ENCODE assay signal across 23 cellular contexts in the genomic region with DNA sequence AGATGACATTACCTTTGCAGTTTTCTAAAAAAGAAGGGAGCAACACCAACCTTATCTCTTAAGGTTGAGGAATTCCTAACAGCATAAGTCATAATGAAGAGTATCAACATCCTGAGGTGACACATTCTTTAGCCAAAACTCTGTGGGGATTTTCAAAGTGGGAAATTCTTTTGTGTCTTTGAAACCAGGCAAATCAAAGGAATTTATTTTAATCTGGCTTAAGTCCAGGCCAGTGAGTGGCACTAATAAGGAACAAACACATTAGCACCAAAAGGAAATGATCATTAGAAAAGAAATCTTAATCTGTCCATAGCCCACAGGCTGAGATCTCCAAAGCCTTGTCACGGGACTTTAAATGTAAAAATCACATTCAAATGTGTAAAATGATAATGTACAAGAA.
A peak's percentile ranks its signal among the peaks of the same experiment; 100 is the strongest.
DNase-seq lines count a peak whose midpoint lies in the region; ATAC-seq, FAIRE-seq and TF ChIP-seq lines count a peak whose summit lies in the region.
"Had no signal": no experiment of that assay in that cellular context is flagged by ENCODE, and none has a peak within 500 bp of the region (broad histone marks: within the 10 kb centered on the region; RNA-seq: fewer than 3 reads in every experiment).

No MANE protein-coding gene starts in this region.

- peak; percentile 26 for FAIRE-seq in GM12891 (lab: Jason Lieb, UNC)

- H3K27ac ChIP-seq in foreskin keratinocyte, result no peak overlapping the region
- H3K27ac ChIP-seq: body of pancreas, epithelial cell of prostate, left lung, VCaP had no signal

- no peaks in the 10 kb centered on the region for H3K27me3 ChIP-seq in foreskin keratinocyte
- H3K27me3 ChIP-seq: body of pancreas, left lung had no signal

- no peak for TF ChIP-seq CTCF in foreskin keratinocyte (conservative IDR thresholded peaks at IDR 0.05)
- TF ChIP-seq CTCF in retinal pigment epithelial cell (conservative IDR thresholded peaks at IDR 0.05; ENCODE audit: low read depth, low read length), result no peak

- DNase-seq in GM12891 (ENCODE audit: insufficient read length, low spot score) (no peak), NCI-H226 (peak; percentile 34), foreskin keratinocyte (peak in 1 of 2 donors; percentile 32), retinal pigment epithelial cell (ENCODE audit: low read depth) (peak; percentile 77), SHP77 treated with DMSO at 0.1 percent for 48 hours (lab: John Stamatoyannopoulos, UW) (no peak), mucosa of gallbladder (ENCODE audit: low spot score) (no peak), SHP77 (lab: John Stamatoyannopoulos, UW) (no peak)
- DNase-seq: activated CD4-positive, alpha-beta memory T cell treated with anti-CD3 and anti-CD28 coated beads for 36 hours; activated T-cell treated with anti-CD3 and anti-CD28 coated beads, Interleukin-2, amount 50 U/mL, for 1 hour; AML-193; body of pancreas; cortex of kidney; foreskin melanocyte; left lung; NCI-H1417; NCI-H2171 treated with DMSO at 0.1 percent for 48 hours; NCI-H748 treated with DMSO at 0.1 percent for 48 hours; stimulated activated CD4-positive, alpha-beta T cell treated with anti-CD3 and anti-CD28 coated beads, Interleukin-2, amount 100 ng/mL, for 24 hours; T-helper 1 cell had no signal

- H3K4me3 ChIP-seq in retinal pigment epithelial cell (ENCODE audit: low read length), result no peak overlapping the region
- H3K4me3 ChIP-seq: body of pancreas, left lung had no signal

- TF ChIP-seq POLR2A in GM12891 (IDR thresholded peaks at IDR 0.05; ENCODE audit: low read depth, low read length), result no peak

- ATAC-seq in foreskin keratinocyte, result peak; percentile 65
- ATAC-seq: activated naive CD4-positive, alpha-beta T cell treated with anti-CD3 and anti-CD28 coated beads, Interleukin-2, amount 50 U/mL, for 72 hours; body of pancreas; left lung; sciatic nerve had no signal

- H3K4me1 ChIP-seq in foreskin keratinocyte, result peaks cover 3% of the 10 kb centered on the region
- H3K4me1 ChIP-seq: body of pancreas, left lung had no signal

TF ChIP-seq in GM12891, 5 proteins besides CTCF, POLR2A, EP300 and RAD21:
- TF ChIP-seq POU2F2 (IDR thresholded peaks at IDR 0.05; ENCODE audit: low read depth, low read length) (no peak), TAF1 (IDR thresholded peaks at IDR 0.05; ENCODE audit: low read depth, low read length) (no peak), POLR2AphosphoS5 (IDR thresholded peaks at IDR 0.05; ENCODE audit: low read depth, low read length) (no peak), PAX5 (IDR thresholded peaks at IDR 0.05; ENCODE audit: insufficient read depth, low read length, severe bottlenecking) (no peak), SPI1 (IDR thresholded peaks at IDR 0.05; ENCODE audit: low read depth, low read length) (no peak)
TF ChIP-seq in GM12891: peak in this region for 0.

Comparison
In these comparisons a context has a peak if more than half of its experiments do, and no peak if none do; other contexts are left out.
1. DNase-seq: peak in NCI-H226 (single experiment) and retinal pigment epithelial cell (single experiment); none in GM12891 (single experiment), SHP77 treated with DMSO at 0.1 percent for 48 hours (single experiment), mucosa of gallbladder (single experiment) and SHP77 (0 of 2).